8 cellular contexts compared by ENCODE assay signal in the genomic region with DNA sequence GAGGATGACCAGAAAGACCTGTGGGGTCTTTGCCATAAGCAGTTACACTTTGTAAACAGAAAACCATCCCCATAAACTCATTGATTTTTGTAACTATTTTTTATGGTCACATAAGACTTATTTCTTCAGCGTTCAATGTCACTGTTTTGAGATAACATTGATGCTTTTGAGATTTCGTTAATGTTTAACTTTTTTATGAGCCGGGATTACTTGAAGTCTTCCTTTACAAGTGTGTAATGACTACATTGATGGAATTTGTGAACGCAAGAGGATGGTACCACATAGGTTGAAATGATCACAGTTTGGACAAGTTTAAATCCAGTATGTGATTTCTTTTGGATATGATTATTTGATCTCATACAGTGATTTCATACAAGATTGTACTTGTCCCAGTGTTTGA. TPM values are rescaled to one million over a fixed set of nuclear protein-coding genes. Genes with fewer than 3 reads are reported as not detected.
A peak's percentile ranks its signal among the peaks of the same experiment; 100 is the strongest.
DNase-seq lines count a peak whose midpoint lies in the region; ATAC-seq, FAIRE-seq and TF ChIP-seq lines count a peak whose summit lies in the region.

No MANE protein-coding gene starts in this region.

- H3K4me1 Mint-ChIP-seq in mesothelial cell of epicardium = peaks cover 33% of the 10 kb centered on the region

- TF ChIP-seq CTCF in right atrium auricular region (IDR thresholded peaks at IDR 0.05) (no peak), GM12878 (IDR thresholded peaks at IDR 0.05 in 2 of 3, conservative IDR thresholded peaks at IDR 0.05 in 1 of 3; ENCODE audit: control insufficient read depth in 2 of 3, extremely low read depth in 1 of 3, insufficient read depth in 1 of 3, low read depth in 3 of 3, low read length in 3 of 3) (no peak), mesothelial cell of epicardium (IDR thresholded peaks at IDR 0.05; ENCODE audit: unreplicated experiment) (no peak), uterus (IDR thresholded peaks at IDR 0.05) (no peak)

- H3K36me3 Mint-ChIP-seq in mesothelial cell of epicardium = no peaks in the 10 kb centered on the region

- ATAC-seq in Right ventricle myocardium superior (ENCODE audit: poor library complexity) (no peak), GM12878 (no peak)

- H3K27me3 ChIP-seq in right atrium auricular region (no peaks in the 10 kb centered on the region), GM12878 (replicated peaks in 1 of 2; ENCODE audit: control insufficient read depth in 2 of 2, insufficient read depth in 2 of 2, low read length in 1 of 2) (no peaks in the 10 kb centered on the region), uterus (no peaks in the 10 kb centered on the region)

- H3K27me3 Mint-ChIP-seq in mesothelial cell of epicardium (ENCODE audit: low read depth) = no peaks in the 10 kb centered on the region

- TF ChIP-seq RAD21 in GM12878 (IDR thresholded peaks at IDR 0.05; ENCODE audit: insufficient read depth, low read depth, low read length) = no peak

- POLR2A ChIA-PET in GM12878 (lab: Charles Lee) = interaction anchor here (0.8 to 1.3 kb wide), 2 partner anchors 8 to 26 kb away, joined by 3 read pairs; no protein-coding TSS in a partner anchor

- H4K20me1 ChIP-seq in GM12878 (ENCODE audit: control insufficient read depth, insufficient read depth) = no peaks in the 10 kb centered on the region

- no peak overlapping the region for H3K27ac Mint-ChIP-seq in mesothelial cell of epicardium

- H3K27ac ChIP-seq in right atrium auricular region (peak overlapping the region in 1 of 2 donors; percentile 97), GM12878 (ENCODE audit: control insufficient read depth, insufficient read depth) (no peak overlapping the region), uterus (no peak overlapping the region)

- RAD21 ChIA-PET in GM12878 (lab: Charles Lee; ENCODE audit: unreplicated experiment) = interaction anchor here (1.2 to 6.3 kb wide), 5 partner anchors 8 to 495 kb away, joined by 4 to 48 read pairs (median 5); no protein-coding TSS in a partner anchor

- CTCF ChIA-PET in GM12878 (lab: Yijun Ruan, JAX) = interaction anchor here (0.9 to 2.6 kb wide), 8 partner anchors 10 to 329 kb away, joined by 3 to 9 read pairs (median 4); no protein-coding TSS in a partner anchor

- peaks cover 0 to 26% of the 10 kb centered on the region in 2 donors for H3K4me1 ChIP-seq in right atrium auricular region
- no peaks in the 10 kb centered on the region for H3K4me1 ChIP-seq in GM12878 (ENCODE audit: control insufficient read depth, insufficient read depth, low read length)
- H3K4me1 ChIP-seq in uterus = no peaks in the 10 kb centered on the region

- in situ Hi-C loops in GM12878 (cut with MboI) = loop anchor here (10.0 to 25.0 kb wide), 2 partner anchors 521 to 1323 kb away; no protein-coding TSS in a partner anchor

- intact Hi-C loops in Right ventricle myocardium superior (cut with DNase I) = loop anchor here (10.0 kb wide), 2 partner anchors 211 to 331 kb away; no protein-coding TSS in a partner anchor
- intact Hi-C loops in GM12878 (cut with micrococcal nuclease; ENCODE audit: unreplicated experiment) = loop anchor here (10.0 kb wide), 1 partner anchor 1321 kb away; no protein-coding TSS in a partner anchor
- intact Hi-C loops in uterus (cut with DNase I; ENCODE audit: low total_unique reads) = no loop called here

- SMC1A ChIA-PET in GM12878 (lab: Charles Lee; ENCODE audit: uncharacterized antibody, unreplicated experiment) = interaction anchor here (0.7 to 2.7 kb wide), 13 partner anchors 8 to 521 kb away, joined by 3 to 10 read pairs (median 3); no protein-coding TSS in a partner anchor

- H3K4me2 ChIP-seq in GM12878 (ENCODE audit: control insufficient read depth, insufficient read depth) = peak overlapping the region; percentile 83

- no TSS peak for BruUV-seq in GM12878 (replicated peaks; lab: Mats Ljungman, UMichigan)

- H3K9me3 Mint-ChIP-seq in mesothelial cell of epicardium = no peaks in the 10 kb centered on the region

- no peak for DNase-seq in right atrium auricular region (ENCODE audit: low spot score)
- no peak for DNase-seq in Right ventricle myocardium superior
- DNase-seq in GM12878 (ENCODE audit: low read depth, low spot score) = no peak
- no peak for DNase-seq in mesothelial cell of epicardium (ENCODE audit: low spot score in 2 of 2, unreplicated experiment in 2 of 2)
- no peak for DNase-seq in uterus
- no peak for DNase-seq in DMS 273 treated with DMSO at 0.1 percent for 48 hours (lab: John Stamatoyannopoulos, UW)
- no peak for DNase-seq in HTR-8/SVneo (ENCODE audit: insufficient read length, low spot score)
- DNase-seq in inferior parietal cortex (ENCODE audit: extremely low spot score) = no peak

- WGBS in GM12878 (ENCODE audit: insufficient coverage, insufficient replicate concordance, low lambda C conversion rate, missing lambda C conversion rate) = 1% methylated on average over 4 of the region's 4 CpGs

- H3K9me3 ChIP-seq in right atrium auricular region (no peaks in the 10 kb centered on the region), GM12878 (replicated peaks; ENCODE audit: control insufficient read depth, insufficient read depth, low read length) (no peaks in the 10 kb centered on the region), uterus (no peaks in the 10 kb centered on the region)

- peaks cover 76% of the 10 kb centered on the region for H3K79me2 ChIP-seq in GM12878 (ENCODE audit: control insufficient read depth, insufficient read depth, low read length)

- H2AFZ ChIP-seq in GM12878 (ENCODE audit: control insufficient read depth, low read depth, low read length) = no peak overlapping the region

- H3K9ac ChIP-seq in GM12878 (ENCODE audit: control insufficient read depth, insufficient read depth, low read length) = peak overlapping the region; percentile 85

- no peak for TF ChIP-seq POLR2A in GM12878 (IDR thresholded peaks at IDR 0.05; ENCODE audit: low read depth, low read length)
- no peak for TF ChIP-seq POLR2A in uterus (IDR thresholded peaks at IDR 0.05)

- H3K36me3 ChIP-seq in right atrium auricular region = no peaks in the 10 kb centered on the region
- no peaks in the 10 kb centered on the region for H3K36me3 ChIP-seq in GM12878 (ENCODE audit: control insufficient read depth in 2 of 2, insufficient read depth in 2 of 2, low read length in 1 of 2)
- H3K36me3 ChIP-seq in uterus = no peaks in the 10 kb centered on the region

- no peak for TF ChIP-seq EP300 in GM12878 (IDR thresholded peaks at IDR 0.05; ENCODE audit: borderline replicate concordance in 1 of 2, control insufficient read depth in 1 of 2, low read depth in 2 of 2, low read length in 2 of 2)

- H3K4me3 Mint-ChIP-seq in mesothelial cell of epicardium = peak overlapping the region; percentile 82

- peak overlapping the region; percentile 81 to 86 for H3K4me3 ChIP-seq in right atrium auricular region
- H3K4me3 ChIP-seq in GM12878 = peak overlapping the region; percentile 86
- peak overlapping the region; percentile 68 to 88 for H3K4me3 ChIP-seq in uterus

- no peak for FAIRE-seq in GM12878 (lab: Jason Lieb, UNC)
- no peak for FAIRE-seq in HTR-8/SVneo (lab: Jason Lieb, UNC)

TF ChIP-seq in GM12878, 131 proteins besides CTCF, POLR2A, EP300 and RAD21 (continues in another document):
- TF ChIP-seq TCF7 (IDR thresholded peaks at IDR 0.05; ENCODE audit: borderline replicate concordance) (no peak), ASH2L (IDR thresholded peaks at IDR 0.05; ENCODE audit: borderline replicate concordance, low read depth) (no peak)

RNA-seq across cellular contexts. Expression of gene SLC12A2, which starts 1.8 kb away (rescaled TPM):
- total RNA-seq in right atrium auricular region (10 to 100 TPM in 1 of 2 donors, 1 to 10 TPM in 1; 9.1 to 17.1 TPM), Right ventricle myocardium superior (11.6 TPM), GM12878 (2014; rRNA removed) (19.4 and 22.9 TPM in 2 replicates), GM12878 (2014; rRNA removed; fragmentation: Illumina TruSeq; extraction: Trizol) (19.8 and 20.7 TPM in 2 replicates), GM12878 (2021) (20.5 and 21.8 TPM in 2 replicates), mesothelial cell of epicardium (24.0 to 27.0 TPM (median 24.6 TPM) in 3 replicates), uterus (10 to 100 TPM; 21.9 to 78.6 (median 22.2) TPM)
- total RNA-seq in GM12878 (2013; cell fraction: nucleolus; rRNA removed) = 83.4 and 101 TPM in 2 replicates
- polyA plus RNA-seq in GM12878 (2011; ENCODE audit: low read depth) = 3.4 TPM
- polyA plus RNA-seq in GM12878 (2011; rRNA removed) (20.3 and 29.9 TPM in 2 replicates), GM12878 (2014; fragmentation: Illumina TruSeq; extraction: Trizol) (11.7 and 14.1 TPM in 2 replicates), GM12878 (2014; fragmentation: Nextera tagmentation; extraction: Ambion mirVana) (1 to 10 TPM; 6.3 to 6.9 TPM), GM12878 (2014; rRNA removed) (7.7 and 9.2 TPM in 2 replicates), GM12878 (2016; fragmentation: Nextera tagmentation; extraction: Ambion mirVana) (1 to 10 TPM; 5.1 to 9.3 TPM)
- polyA plus RNA-seq in GM12878 (2011; cell fraction: cytosol; rRNA removed) = 7.7 and 8.4 TPM in 2 replicates
- 16.9 and 21.5 TPM in 2 replicates for polyA plus RNA-seq in GM12878 (2011; cell fraction: nucleus; rRNA removed)
- polyA plus RNA-seq in GM12878 (2012) = 5.8 and 6.7 TPM in 2 replicates
- 50.9 and 79.1 TPM in 2 replicates for polyA minus RNA-seq in GM12878 (2011; rRNA and poly(A)+ RNA removed)
- polyA minus RNA-seq in GM12878 (2011; cell fraction: cytosol; rRNA and poly(A)+ RNA removed) = 19.6 and 21.0 TPM in 2 replicates
- 30.3 and 51.2 TPM in 2 replicates for polyA minus RNA-seq in GM12878 (2011; cell fraction: nucleus; rRNA and poly(A)+ RNA removed)
